Comparison of ENCODE assay signal across 8 cellular contexts in genomic region chr16:88703486-88704309, GRCh38. TPM values are rescaled to one million over a fixed set of nuclear protein-coding genes. Genes with fewer than 3 reads are reported as not detected.
DNase-seq lines count a peak whose midpoint lies in the region; ATAC-seq and TF ChIP-seq lines count a peak whose summit lies in the region.

No MANE protein-coding gene starts in this region.

- no peak overlapping the region for H2BK15ac ChIP-seq in H9 (ENCODE audit: low read depth, low read length)

- intact Hi-C loops in activated CD4-positive, alpha-beta memory T cell treated with anti-CD3 and anti-CD28 coated beads for 36 hours (cut with micrococcal nuclease): loop anchor here (5.0 kb wide), 2 partner anchors 44 to 246 kb away; no protein-coding TSS in a partner anchor

- H2BK12ac ChIP-seq in H9 (ENCODE audit: insufficient read length, low read depth, low read length): no peak overlapping the region

- H3K4ac ChIP-seq in H9 (ENCODE audit: low read depth, low read length): no peak overlapping the region

- H3K27ac Mint-ChIP-seq in H9: peak overlapping the region in 2 of 3 experiments; percentile 17 to 93; a peak in 2 of 7 replicates
- H3K27ac Mint-ChIP-seq in activated CD4-positive, alpha-beta memory T cell treated with anti-CD3 and anti-CD28 coated beads for 36 hours: peak overlapping the region; percentile 91
- peak overlapping the region; percentile 95 to 99 for H3K27ac Mint-ChIP-seq in effector memory CD8-positive, alpha-beta T cell

- H3K9me3 ChIP-seq in H9 (ENCODE audit: control insufficient read depth, low read depth, low read length): no peaks in the 10 kb centered on the region

- no peak for TF ChIP-seq CTCF in H9 (conservative IDR thresholded peaks at IDR 0.05)

- peaks cover 3% of the 10 kb centered on the region; the same call in 1 of the 2 replicates for H3K79me2 ChIP-seq in H9 (ENCODE audit: insufficient read depth, low read length)

- no peaks in the 10 kb centered on the region; a peak in 1 of 5 replicates for H3K9me3 Mint-ChIP-seq in H9
- H3K9me3 Mint-ChIP-seq in activated CD4-positive, alpha-beta memory T cell treated with anti-CD3 and anti-CD28 coated beads for 36 hours: no peaks in the 10 kb centered on the region
- H3K9me3 Mint-ChIP-seq in effector memory CD8-positive, alpha-beta T cell: no peaks in the 10 kb centered on the region

- no peak overlapping the region for H4K5ac ChIP-seq in H9 (ENCODE audit: insufficient read length, low read depth, low read length)

- no peak overlapping the region for H3K9ac ChIP-seq in H9 (ENCODE audit: extremely low read depth, insufficient read length, low read length)

- no peak overlapping the region for H3K18ac ChIP-seq in H9 (ENCODE audit: insufficient read length, low read depth, low read length)

- POLR2A ChIA-PET in activated CD4-positive, alpha-beta memory T cell treated with anti-CD3 and anti-CD28 coated beads for 36 hours (lab: Charles Lee): interaction anchor here (0.5 to 5.3 kb wide), 10 partner anchors 12 to 1399 kb away, joined by 3 to 28 read pairs (median 4); partner anchors contain the start of gene APRT

- H3K23ac ChIP-seq in H9 (ENCODE audit: insufficient read length, low read depth, low read length): no peak overlapping the region

- H3K14ac ChIP-seq in H9 (ENCODE audit: insufficient read depth, low read length): no peak overlapping the region; the same call in 1 of the 2 replicates

- H3K23me2 ChIP-seq in H9 (ENCODE audit: insufficient read length, low read depth, low read length, poor library complexity, severe bottlenecking): peaks cover 9% of the 10 kb centered on the region

- H3K27ac ChIP-seq in H9 (ENCODE audit: insufficient read length, low read depth, low read length) (no peak overlapping the region), skin epidermis (peak overlapping the region in 20 of 21 experiments; percentile 3 to 98 (median 87))

- H4K91ac ChIP-seq in H9 (ENCODE audit: insufficient read length, low read depth, low read length): no peak overlapping the region

- no CpG with 5 or more reads among the region's 26 CpGs for WGBS in H9 (ENCODE audit: extremely low coverage, insufficient read length, low lambda C conversion rate)

- H3K27me3 ChIP-seq in H9 (ENCODE audit: insufficient read depth, low read length): no peaks in the 10 kb centered on the region

- H2BK20ac ChIP-seq in H9 (ENCODE audit: low read depth, low read length, poor library complexity, severe bottlenecking): no peak overlapping the region

- CTCF ChIA-PET in activated CD4-positive, alpha-beta memory T cell treated with anti-CD3 and anti-CD28 coated beads for 36 hours (lab: Charles Lee): interaction anchor here (1.2 to 5.4 kb wide), 6 partner anchors 18 to 154 kb away, joined by 3 to 36 read pairs (median 5); partner anchors contain the start of gene SNAI3

- no peak overlapping the region for H2AK5ac ChIP-seq in H9 (ENCODE audit: insufficient read length, low read length)

- H2BK120ac ChIP-seq in H9 (ENCODE audit: low read depth, low read length, poor library complexity, severe bottlenecking): no peak overlapping the region

- peaks cover 4% of the 10 kb centered on the region; the same call in 1 of the 2 replicates for H3K4me1 ChIP-seq in H9 (ENCODE audit: insufficient read depth, low read length)

- DNase-seq in H9 (no peak), DMS79 treated with DMSO at 0.1 percent for 48 hours (lab: John Stamatoyannopoulos, UW) (no peak)
- peak; percentile 86 for DNase-seq in activated CD4-positive, alpha-beta memory T cell treated with anti-CD3 and anti-CD28 coated beads for 36 hours
- peak; percentile 52 to 78 (median 75) for DNase-seq in effector memory CD8-positive, alpha-beta T cell

- H3K4me3 Mint-ChIP-seq in H9: peak overlapping the region; percentile 83 to 89; a peak in 4 of 5 replicates
- peak overlapping the region; percentile 81 for H3K4me3 Mint-ChIP-seq in activated CD4-positive, alpha-beta memory T cell treated with anti-CD3 and anti-CD28 coated beads for 36 hours
- peak overlapping the region; percentile 95 to 100 for H3K4me3 Mint-ChIP-seq in effector memory CD8-positive, alpha-beta T cell

- H3K27me3 Mint-ChIP-seq in H9 (ENCODE audit: low read depth): no peaks in the 10 kb centered on the region
- no peaks in the 10 kb centered on the region for H3K27me3 Mint-ChIP-seq in activated CD4-positive, alpha-beta memory T cell treated with anti-CD3 and anti-CD28 coated beads for 36 hours
- H3K27me3 Mint-ChIP-seq in effector memory CD8-positive, alpha-beta T cell: no peaks in the 10 kb centered on the region

- peak overlapping the region; percentile 20 to 100 (median 82) for H3K4me3 ChIP-seq in skin epidermis

- H4K8ac ChIP-seq in H9 (replicated peaks; ENCODE audit: insufficient read length, low read depth, low read length): no peak overlapping the region

- H2AFZ ChIP-seq in H9 (ENCODE audit: low read length): no peak overlapping the region

- ATAC-seq in effector memory CD8-positive, alpha-beta T cell (replicated peaks): peak; percentile 38
- no peak for ATAC-seq in GM21528 (IDR thresholded peaks at IDR 0.05; ENCODE audit: low FRiP score, unreplicated experiment)
- no peak for ATAC-seq in SK-N-SH treated with all-trans-retinoic acid at 6 μM for 48 hours
- ATAC-seq in GM21360 (IDR thresholded peaks at IDR 0.05; ENCODE audit: unreplicated experiment): no peak

- no peak overlapping the region for H2BK5ac ChIP-seq in H9 (ENCODE audit: insufficient read length, low read length)

- no peak overlapping the region for H3K56ac ChIP-seq in H9 (ENCODE audit: insufficient read length, low read depth, low read length)

- H3K36me3 Mint-ChIP-seq in H9 (ENCODE audit: insufficient read depth in 1 of 3, low read depth in 3 of 3): peaks cover 0 to 4% (median 2%) of the 10 kb centered on the region in 3 experiments; a peak in 2 of 7 replicates
- H3K36me3 Mint-ChIP-seq in activated CD4-positive, alpha-beta memory T cell treated with anti-CD3 and anti-CD28 coated beads for 36 hours: peaks cover 20% of the 10 kb centered on the region
- H3K36me3 Mint-ChIP-seq in effector memory CD8-positive, alpha-beta T cell (ENCODE audit: insufficient read depth): peaks cover 74% of the 10 kb centered on the region

- no peak overlapping the region for H3T11ph ChIP-seq in H9 (ENCODE audit: low read length)

- peaks cover 7% of the 10 kb centered on the region for H3K79me1 ChIP-seq in H9 (ENCODE audit: insufficient read depth, low read depth, low read length, poor library complexity, severe bottlenecking)

- no peak overlapping the region for H3K4me2 ChIP-seq in H9 (ENCODE audit: insufficient read depth, insufficient read length, low read length)

- H4K20me1 ChIP-seq in H9 (ENCODE audit: control insufficient read depth, insufficient read depth, insufficient read length): no peaks in the 10 kb centered on the region

- peaks cover 16 to 17% of the 10 kb centered on the region in 2 experiments for H3K4me1 Mint-ChIP-seq in H9
- peaks cover 64% of the 10 kb centered on the region for H3K4me1 Mint-ChIP-seq in activated CD4-positive, alpha-beta memory T cell treated with anti-CD3 and anti-CD28 coated beads for 36 hours (ENCODE audit: low read depth)
- peaks cover 25 to 62% of the 10 kb centered on the region in 2 donors for H3K4me1 Mint-ChIP-seq in effector memory CD8-positive, alpha-beta T cell (ENCODE audit: low read depth in 2 of 2)

TF ChIP-seq in SK-N-SH treated with all-trans-retinoic acid at 6 μM for 48 hours, 23 proteins besides CTCF, POLR2A, EP300 and RAD21:
- no peak for TF ChIP-seq CSDC2 (CRISPR knock-in tag; IDR thresholded peaks at IDR 0.05)
- TF ChIP-seq PPARA (CRISPR knock-in tag; IDR thresholded peaks at IDR 0.05; ENCODE audit: borderline replicate concordance): no peak
- no peak for TF ChIP-seq ARNTL (CRISPR knock-in tag; IDR thresholded peaks at IDR 0.05; ENCODE audit: borderline replicate concordance, low read depth)
- no peak for TF ChIP-seq TOX (CRISPR knock-in tag; IDR thresholded peaks at IDR 0.05; ENCODE audit: borderline replicate concordance)
- TF ChIP-seq ZNF8 (CRISPR knock-in tag; IDR thresholded peaks at IDR 0.05): no peak
- no peak for TF ChIP-seq ISL1 (CRISPR knock-in tag; IDR thresholded peaks at IDR 0.05)

RNA-seq across cellular contexts. Expression of gene RNF166, which starts 2.5 kb away (rescaled TPM):
- 22.3 and 26.5 TPM in 2 replicates for total RNA-seq in H9 (2021)
- 10 to 100 TPM; 46.4 to 55.6 TPM for total RNA-seq in activated CD4-positive, alpha-beta memory T cell treated with anti-CD3 and anti-CD28 coated beads for 36 hours

RNA-seq across cellular contexts. Expression of gene CTU2, which starts 2.6 kb away (rescaled TPM):
- total RNA-seq in H9 (2021): 31.5 and 32.8 TPM in 2 replicates
- 10 to 100 TPM; 38.0 to 41.6 TPM for total RNA-seq in activated CD4-positive, alpha-beta memory T cell treated with anti-CD3 and anti-CD28 coated beads for 36 hours

RNA-seq across cellular contexts. Expression of gene SNAI3, which starts 17.4 kb away (rescaled TPM):
- 3.2 and 3.7 TPM in 2 replicates for total RNA-seq in H9 (2021)
- total RNA-seq in activated CD4-positive, alpha-beta memory T cell treated with anti-CD3 and anti-CD28 coated beads for 36 hours: 1 to 10 TPM; 5.5 to 5.8 TPM

RNA-seq across cellular contexts. Expression of gene MVD, which starts 40.8 kb away (rescaled TPM):
- total RNA-seq in H9 (2021): 53.2 and 57.1 TPM in 2 replicates
- total RNA-seq in activated CD4-positive, alpha-beta memory T cell treated with anti-CD3 and anti-CD28 coated beads for 36 hours: 100 to 1,000 TPM; 111 to 113 TPM

RNA-seq across cellular contexts. Expression of gene CYBA, which starts 52.8 kb away (rescaled TPM):
- total RNA-seq in H9 (2021): 153 and 160 TPM in 2 replicates
- 100 to 1,000 TPM; 262 to 265 TPM for total RNA-seq in activated CD4-positive, alpha-beta memory T cell treated with anti-CD3 and anti-CD28 coated beads for 36 hours

Comparison
In these comparisons a context has a peak if more than half of its experiments do, and no peak if none do; other contexts are left out.
1. DNase-seq: peak in activated CD4-positive, alpha-beta memory T cell treated with anti-CD3 and anti-CD28 coated beads for 36 hours (single experiment) and effector memory CD8-positive, alpha-beta T cell (3 of 3); none in H9 (single experiment) and DMS79 treated with DMSO at 0.1 percent for 48 hours (single experiment).
2. Peak in every context shown above with its lines, with median percentiles within 50 percentile points of each other: H3K27ac Mint-ChIP-seq and H3K4me3 Mint-ChIP-seq.